ENCODE assay signal across 1 cellular context in the genomic region with DNA sequence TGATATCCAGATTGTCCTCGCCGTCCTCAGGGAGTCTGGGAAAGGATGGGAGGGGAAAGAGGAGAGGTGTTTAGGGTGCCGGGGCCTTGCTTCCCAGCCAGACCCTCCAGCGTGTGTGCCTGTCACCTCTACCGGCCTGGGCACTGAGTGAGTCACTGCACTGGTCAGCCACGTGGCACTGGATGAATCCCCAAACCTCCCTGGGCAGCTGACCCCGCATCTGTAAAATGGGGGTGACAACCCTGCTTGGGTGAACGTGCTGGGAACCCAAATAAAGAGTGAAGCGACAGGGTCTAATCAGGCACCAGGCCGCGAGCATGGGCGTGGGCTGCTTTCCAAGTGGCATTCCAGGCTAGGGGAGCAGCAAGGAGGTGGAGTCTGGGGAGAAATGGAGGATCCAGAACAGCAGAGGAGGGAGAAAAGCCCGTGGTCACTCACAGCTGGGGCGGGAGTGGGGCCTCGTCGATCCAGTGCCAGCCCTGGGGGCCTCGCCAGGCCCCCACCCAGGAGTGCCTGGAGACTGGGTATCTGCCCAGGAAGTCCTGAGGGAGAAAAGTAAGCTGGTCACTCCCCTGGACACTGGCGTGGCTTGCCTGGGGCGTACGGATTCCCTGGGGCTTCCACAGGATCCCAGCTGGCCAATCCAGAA.
TF ChIP-seq lines count a peak whose summit lies in the region.

No MANE protein-coding gene starts in this region.

TF ChIP-seq in IMR-90, 13 proteins besides CTCF, POLR2A, EP300 and RAD21:
- TF ChIP-seq FOS (IDR thresholded peaks at IDR 0.05; ENCODE audit: low read depth, low read length) = no peak
- TF ChIP-seq BHLHE40 (IDR thresholded peaks at IDR 0.05; ENCODE audit: low read depth, low read length) = no peak
- no peak for TF ChIP-seq CEBPB (IDR thresholded peaks at IDR 0.05; ENCODE audit: low read depth, low read length)
- no peak for TF ChIP-seq CHD1 (IDR thresholded peaks at IDR 0.05; ENCODE audit: low read depth, low read length)
- TF ChIP-seq SMC3 (IDR thresholded peaks at IDR 0.05; ENCODE audit: low read depth, low read length) = no peak
- TF ChIP-seq, protein P1, sequence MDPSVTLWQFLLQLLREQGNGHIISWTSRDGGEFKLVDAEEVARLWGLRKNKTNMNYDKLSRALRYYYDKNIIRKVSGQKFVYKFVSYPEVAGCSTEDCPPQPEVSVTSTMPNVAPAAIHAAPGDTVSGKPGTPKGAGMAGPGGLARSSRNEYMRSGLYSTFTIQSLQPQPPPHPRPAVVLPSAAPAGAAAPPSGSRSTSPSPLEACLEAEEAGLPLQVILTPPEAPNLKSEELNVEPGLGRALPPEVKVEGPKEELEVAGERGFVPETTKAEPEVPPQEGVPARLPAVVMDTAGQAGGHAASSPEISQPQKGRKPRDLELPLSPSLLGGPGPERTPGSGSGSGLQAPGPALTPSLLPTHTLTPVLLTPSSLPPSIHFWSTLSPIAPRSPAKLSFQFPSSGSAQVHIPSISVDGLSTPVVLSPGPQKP (IDR thresholded peaks at IDR 0.05; ENCODE audit: borderline replicate concordance, low read depth, low read length) = no peak
- TF ChIP-seq RCOR1 (IDR thresholded peaks at IDR 0.05; ENCODE audit: insufficient replicate concordance, low read length) = no peak
- no peak for TF ChIP-seq RFX5 (IDR thresholded peaks at IDR 0.05; ENCODE audit: low read depth, low read length)
- TF ChIP-seq MAZ (IDR thresholded peaks at IDR 0.05; ENCODE audit: borderline replicate concordance, low read depth, low read length) = no peak
- TF ChIP-seq, protein P2, sequence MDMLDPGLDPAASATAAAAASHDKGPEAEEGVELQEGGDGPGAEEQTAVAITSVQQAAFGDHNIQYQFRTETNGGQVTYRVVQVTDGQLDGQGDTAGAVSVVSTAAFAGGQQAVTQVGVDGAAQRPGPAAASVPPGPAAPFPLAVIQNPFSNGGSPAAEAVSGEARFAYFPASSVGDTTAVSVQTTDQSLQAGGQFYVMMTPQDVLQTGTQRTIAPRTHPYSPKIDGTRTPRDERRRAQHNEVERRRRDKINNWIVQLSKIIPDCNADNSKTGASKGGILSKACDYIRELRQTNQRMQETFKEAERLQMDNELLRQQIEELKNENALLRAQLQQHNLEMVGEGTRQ (IDR thresholded peaks at IDR 0.05; ENCODE audit: low read depth, low read length) = no peak
- TF ChIP-seq MXI1 (IDR thresholded peaks at IDR 0.05; ENCODE audit: borderline replicate concordance, low read depth, low read length) = no peak
